In the genomic region with DNA sequence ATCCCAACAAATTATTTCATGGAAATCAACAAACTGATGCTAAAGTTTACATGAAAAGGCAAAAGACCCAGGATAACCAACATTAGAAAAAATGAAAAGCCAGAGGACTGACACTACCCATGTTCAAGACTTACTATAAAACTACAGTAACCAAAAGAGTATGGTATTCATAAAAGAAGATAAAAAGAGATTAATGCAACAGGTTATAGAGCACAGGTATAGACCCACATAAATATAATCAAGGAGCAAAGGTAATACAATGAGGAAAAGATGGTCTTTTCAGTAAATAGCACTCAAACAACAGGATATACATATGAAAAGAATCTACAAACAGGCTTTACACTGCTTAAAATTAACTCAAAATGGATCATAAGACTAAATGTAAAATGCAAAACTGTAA, we compare ENCODE assay signal across 8 cellular contexts.
"Had no signal": no experiment of that assay in that cellular context is flagged by ENCODE, and none has a peak within 500 bp of the region (broad histone marks: within the 10 kb centered on the region; RNA-seq: fewer than 3 reads in every experiment).

No MANE protein-coding gene starts in this region.

- H3K27ac ChIP-seq: HL-60, KMS-11 had no signal

- ATAC-seq: HepG2, K562 had no signal

- FAIRE-seq: HepG2, HTR-8/SVneo, K562 had no signal

- H3K4me3 ChIP-seq: K562 had no signal

- H3K4me2 ChIP-seq: KMS-11 had no signal

- DNase-seq: IMR-90, KBM-7, KG1 had no signal
